Comparison of ENCODE assay signal across 8 cellular contexts in the genomic region with DNA sequence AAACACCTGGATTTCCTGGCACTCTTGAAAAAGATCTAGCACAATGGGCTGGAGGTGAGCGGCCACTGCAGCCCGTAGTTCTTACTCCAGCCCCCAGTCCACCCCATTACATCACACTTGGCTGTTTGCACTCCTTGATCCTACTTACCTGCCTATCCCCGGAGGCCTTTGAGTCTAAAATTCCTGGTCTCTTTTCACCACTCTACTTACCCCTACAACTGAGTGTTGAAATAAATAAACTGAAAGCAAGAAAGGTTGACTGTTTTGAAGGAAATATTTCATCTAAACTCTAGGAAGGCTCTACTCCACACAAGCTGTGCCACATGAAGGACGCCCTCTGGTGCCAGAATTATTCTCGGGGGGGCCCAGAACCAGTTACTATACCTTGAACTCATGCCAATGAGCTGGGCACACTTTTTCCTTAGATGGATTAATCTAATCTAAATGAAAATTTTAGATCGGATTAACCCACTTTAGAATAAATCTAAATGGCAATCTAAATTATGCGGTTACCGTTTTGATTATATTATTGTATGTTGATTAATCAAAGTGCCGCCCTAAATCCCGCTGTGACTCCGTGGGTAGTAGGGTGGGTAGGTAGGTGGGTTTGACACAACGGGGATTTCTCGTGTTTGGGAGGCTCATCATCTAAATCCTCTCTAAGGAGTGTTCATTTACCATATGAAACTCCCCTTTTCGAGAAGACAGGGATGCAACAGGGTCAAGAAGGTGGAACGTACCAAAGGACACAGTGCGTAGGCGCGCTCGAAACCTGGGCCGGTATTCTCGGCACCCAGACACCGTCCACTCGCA. TPM values are rescaled to one million over a fixed set of nuclear protein-coding genes. Genes with fewer than 3 reads are reported as not detected.
A peak's percentile ranks its signal among the peaks of the same experiment; 100 is the strongest.
DNase-seq lines count a peak whose midpoint lies in the region; ATAC-seq and TF ChIP-seq lines count a peak whose summit lies in the region.

No MANE protein-coding gene starts in this region.

- POLR2A ChIA-PET in activated CD8-positive, alpha-beta T cell treated with anti-CD3 and anti-CD28 coated beads for 36 hours (lab: Charles Lee): interaction anchor here (0.6 to 8.4 kb wide), 14 partner anchors 9 to 1128 kb away, joined by 3 to 182 read pairs (median 5); no protein-coding TSS in a partner anchor
- POLR2A ChIA-PET in naive thymus-derived CD8-positive, alpha-beta T cell (lab: Charles Lee): interaction anchor here (0.6 to 5.9 kb wide), 54 partner anchors 9 to 1796 kb away, joined by 3 to 271 read pairs (median 4); a partner anchor contains a TSS

- no peak for DNase-seq in CD14-positive monocyte (ENCODE audit: low spot score)
- DNase-seq in HCEC 1CT: peak; percentile 59
- DNase-seq in NCI-H2196 treated with DMSO at 0.1 percent for 48 hours (lab: John Stamatoyannopoulos, UW; ENCODE audit: unreplicated experiment): peak; percentile 28
- peak; percentile 82 for DNase-seq in activated CD8-positive, alpha-beta T cell treated with anti-CD3 and anti-CD28 coated beads for 36 hours
- peak; percentile 25 for DNase-seq in endothelial cell (ENCODE audit: low spot score)
- peak in 9 of 10 donors; percentile 43 to 93 (median 68) for DNase-seq in naive thymus-derived CD8-positive, alpha-beta T cell
- DNase-seq in ureter (ENCODE audit: low spot score): peak; percentile 71

- CTCF ChIA-PET in activated CD8-positive, alpha-beta T cell treated with anti-CD3 and anti-CD28 coated beads for 36 hours (lab: Charles Lee): interaction anchor here (0.6 to 9.4 kb wide), 7 partner anchors 9 to 494 kb away, joined by 3 to 117 read pairs (median 6); a partner anchor contains a TSS

- H3K27me3 Mint-ChIP-seq in CD14-positive monocyte (ENCODE audit: low read depth in 3 of 3) (peaks cover 2 to 18% (median 2%) of the 10 kb centered on the region in 3 donors), endothelial cell (ENCODE audit: unreplicated experiment) (peaks cover 25% of the 10 kb centered on the region)
- no peaks in the 10 kb centered on the region for H3K27me3 Mint-ChIP-seq in activated CD8-positive, alpha-beta T cell treated with anti-CD3 and anti-CD28 coated beads for 36 hours
- no peaks in the 10 kb centered on the region for H3K27me3 Mint-ChIP-seq in naive thymus-derived CD8-positive, alpha-beta T cell

- H3K36me3 Mint-ChIP-seq in CD14-positive monocyte: peaks cover 35 to 40% of the 10 kb centered on the region in 2 donors
- H3K36me3 Mint-ChIP-seq in activated CD8-positive, alpha-beta T cell treated with anti-CD3 and anti-CD28 coated beads for 36 hours (ENCODE audit: low read depth): peaks cover 40% of the 10 kb centered on the region
- peaks cover 23% of the 10 kb centered on the region for H3K36me3 Mint-ChIP-seq in endothelial cell (ENCODE audit: low read depth, unreplicated experiment)
- peaks cover 11 to 45% (median 27%) of the 10 kb centered on the region in 3 donors for H3K36me3 Mint-ChIP-seq in naive thymus-derived CD8-positive, alpha-beta T cell

- ATAC-seq in activated CD8-positive, alpha-beta T cell treated with anti-CD3 and anti-CD28 coated beads for 36 hours: peak; percentile 8
- ATAC-seq in naive thymus-derived CD8-positive, alpha-beta T cell: peak; percentile 24 to 26
- no peak for ATAC-seq in HG02588 (IDR thresholded peaks at IDR 0.05; ENCODE audit: unreplicated experiment)

- intact Hi-C loops in CD14-positive monocyte (cut with micrococcal nuclease): no loop called here
- intact Hi-C loops in activated CD8-positive, alpha-beta T cell treated with anti-CD3 and anti-CD28 coated beads for 36 hours (cut with micrococcal nuclease): no loop called here

- TF ChIP-seq CTCF in CD14-positive monocyte (IDR thresholded peaks at IDR 0.05) (peak; percentile 41), endothelial cell (IDR thresholded peaks at IDR 0.05; ENCODE audit: unreplicated experiment) (no peak)
- peak; percentile 44 for TF ChIP-seq CTCF in activated CD8-positive, alpha-beta T cell treated with anti-CD3 and anti-CD28 coated beads for 36 hours (IDR thresholded peaks at IDR 0.05)

- H3K9me3 Mint-ChIP-seq in CD14-positive monocyte (peaks cover 0 to 7% (median 4%) of the 10 kb centered on the region in 7 donors), endothelial cell (ENCODE audit: unreplicated experiment) (no peaks in the 10 kb centered on the region)
- no peaks in the 10 kb centered on the region for H3K9me3 Mint-ChIP-seq in activated CD8-positive, alpha-beta T cell treated with anti-CD3 and anti-CD28 coated beads for 36 hours
- H3K9me3 Mint-ChIP-seq in naive thymus-derived CD8-positive, alpha-beta T cell: peaks cover 0 to 2% (median 0%) of the 10 kb centered on the region in 9 donors

- peaks cover 36% of the 10 kb centered on the region for H3K4me1 Mint-ChIP-seq in CD14-positive monocyte
- H3K4me1 Mint-ChIP-seq in activated CD8-positive, alpha-beta T cell treated with anti-CD3 and anti-CD28 coated beads for 36 hours (ENCODE audit: low read depth): peaks cover 26% of the 10 kb centered on the region
- peaks cover 16% of the 10 kb centered on the region for H3K4me1 Mint-ChIP-seq in endothelial cell (ENCODE audit: unreplicated experiment)
- H3K4me1 Mint-ChIP-seq in naive thymus-derived CD8-positive, alpha-beta T cell: peaks cover 23 to 47% (median 44%) of the 10 kb centered on the region in 4 donors

- H3K4me3 Mint-ChIP-seq in CD14-positive monocyte: peak overlapping the region; percentile 93 to 96
- H3K4me3 Mint-ChIP-seq in activated CD8-positive, alpha-beta T cell treated with anti-CD3 and anti-CD28 coated beads for 36 hours: peak overlapping the region; percentile 97
- peak overlapping the region; percentile 97 for H3K4me3 Mint-ChIP-seq in endothelial cell (ENCODE audit: unreplicated experiment)
- H3K4me3 Mint-ChIP-seq in naive thymus-derived CD8-positive, alpha-beta T cell: peak overlapping the region; percentile 90 to 99 (median 96)

- H3K27ac Mint-ChIP-seq in CD14-positive monocyte: peak overlapping the region; percentile 99 to 100 (median 99)
- H3K27ac Mint-ChIP-seq in activated CD8-positive, alpha-beta T cell treated with anti-CD3 and anti-CD28 coated beads for 36 hours: peak overlapping the region; percentile 93
- H3K27ac Mint-ChIP-seq in endothelial cell (ENCODE audit: unreplicated experiment): peak overlapping the region; percentile 96
- peak overlapping the region; percentile 97 to 100 (median 99) for H3K27ac Mint-ChIP-seq in naive thymus-derived CD8-positive, alpha-beta T cell

RNA-seq across cellular contexts. Expression of a gene that starts 0.7 kb away (rescaled TPM):
- polyA plus RNA-seq in CD14-positive monocyte: 1,000 to 10,000 TPM; 1,176 to 1,536 TPM
- total RNA-seq in activated CD8-positive, alpha-beta T cell treated with anti-CD3 and anti-CD28 coated beads for 36 hours: 100 to 1,000 TPM; 924 to 930 TPM
- total RNA-seq in endothelial cell (ENCODE audit: unreplicated experiment): 569 TPM
- total RNA-seq in naive thymus-derived CD8-positive, alpha-beta T cell: 1,000 to 10,000 TPM; 1,007 to 1,051 TPM
- polyA plus RNA-seq in naive thymus-derived CD8-positive, alpha-beta T cell: 1,000 to 10,000 TPM; 1,100 to 1,335 (median 1,160) TPM
- 1,012 TPM for total RNA-seq in ureter

RNA-seq across cellular contexts. Expression of a gene that starts 24.1 kb away (rescaled TPM):
- polyA plus RNA-seq in CD14-positive monocyte: not detected
- total RNA-seq in activated CD8-positive, alpha-beta T cell treated with anti-CD3 and anti-CD28 coated beads for 36 hours: not detected
- total RNA-seq in endothelial cell (ENCODE audit: unreplicated experiment) (not detected), ureter (not detected)
- total RNA-seq in naive thymus-derived CD8-positive, alpha-beta T cell: not detected
- not detected for polyA plus RNA-seq in naive thymus-derived CD8-positive, alpha-beta T cell

RNA-seq across cellular contexts. Expression of a gene that starts 46.4 kb away (rescaled TPM):
- polyA plus RNA-seq in CD14-positive monocyte: not detected
- total RNA-seq in activated CD8-positive, alpha-beta T cell treated with anti-CD3 and anti-CD28 coated beads for 36 hours: under 1 TPM; 0.07 to 0.09 TPM
- total RNA-seq in endothelial cell (ENCODE audit: unreplicated experiment): 18.1 TPM
- total RNA-seq in naive thymus-derived CD8-positive, alpha-beta T cell: under 1 TPM in 1 of 2 experiments, not detected in 1; 0.11 TPM
- not detected for polyA plus RNA-seq in naive thymus-derived CD8-positive, alpha-beta T cell
- total RNA-seq in ureter: 0.47 TPM

Comparison
In these comparisons a context has a peak if more than half of its experiments do, and no peak if none do; other contexts are left out.
1. RNA of a gene that starts 46.4 kb away (total RNA-seq): 18.1 TPM in endothelial cell (single experiment); 0.47 TPM in ureter (single experiment), 0.11 TPM in naive thymus-derived CD8-positive, alpha-beta T cell and 0.07 to 0.09 TPM in activated CD8-positive, alpha-beta T cell treated with anti-CD3 and anti-CD28 coated beads for 36 hours; every median in the first group is over 10 times any median in the second.
2. Peak in every context shown above with its lines, with median percentiles within 50 percentile points of each other: H3K27ac Mint-ChIP-seq and H3K4me3 Mint-ChIP-seq.